ENCODE assay signal across 17 cellular contexts in genomic region chr10:6115411-6115800, GRCh38. TPM values are rescaled to one million over a fixed set of nuclear protein-coding genes. Genes with fewer than 3 reads are reported as not detected.
DNase-seq lines count a peak whose midpoint lies in the region; ATAC-seq, FAIRE-seq and TF ChIP-seq lines count a peak whose summit lies in the region.
"Had no signal": no experiment of that assay in that cellular context is flagged by ENCODE, and none has a peak within 500 bp of the region (broad histone marks: within the 10 kb centered on the region; RNA-seq: fewer than 3 reads in every experiment).

No MANE protein-coding gene starts in this region.

- H3K9me3 ChIP-seq in endothelial cell of umbilical vein (replicated peaks; ENCODE audit: control insufficient read depth, insufficient read depth, low read length) (no peaks in the 10 kb centered on the region), kidney (ENCODE audit: control insufficient read depth in 1 of 2, low read length in 2 of 2) (no peaks in the 10 kb centered on the region)
- H3K9me3 ChIP-seq: BE2C, tibial artery had no signal

- CTCF ChIA-PET in endothelial cell of umbilical vein (lab: Charles Lee), result interaction anchor here (0.7 to 1.3 kb wide), 7 partner anchors 10 to 287 kb away, joined by 3 to 19 read pairs (median 4); partner anchors contain the start of gene PFKFB3

- intact Hi-C loops in endothelial cell of umbilical vein (cut with micrococcal nuclease), result no loop called here
- intact Hi-C loops in kidney (cut with DNase I), result no loop called here

- H3K36me3 ChIP-seq in endothelial cell of umbilical vein (ENCODE audit: control insufficient read depth in 2 of 2, extremely low read depth in 1 of 2, insufficient read depth in 2 of 2, low read length in 2 of 2) (peaks cover 22 to 32% of the 10 kb centered on the region in 2 experiments), rectal smooth muscle tissue (ENCODE audit: control insufficient read depth, insufficient read depth, low read length) (peaks cover 33% of the 10 kb centered on the region), kidney (ENCODE audit: control insufficient read depth in 1 of 2, insufficient read depth in 2 of 2, low read length in 2 of 2) (peaks cover 43 to 49% of the 10 kb centered on the region in 2 donors)

- H4K20me1 ChIP-seq in endothelial cell of umbilical vein (replicated peaks; ENCODE audit: control insufficient read depth, extremely low read depth, insufficient read depth, low read length), result no peaks in the 10 kb centered on the region

- ATAC-seq in HG02970 (IDR thresholded peaks at IDR 0.05; ENCODE audit: low FRiP score, unreplicated experiment), result no peak
- ATAC-seq in HG03469 (IDR thresholded peaks at IDR 0.05; ENCODE audit: unreplicated experiment), result no peak

- H3K4me3 ChIP-seq in endothelial cell of umbilical vein (replicated peaks in 1 of 3; ENCODE audit: insufficient read depth in 1 of 3, low read depth in 1 of 3, low read length in 3 of 3), result no peak overlapping the region
- H3K4me3 ChIP-seq in rectal smooth muscle tissue (ENCODE audit: low read length), result no peak overlapping the region
- H3K4me3 ChIP-seq in kidney (ENCODE audit: low read length in 2 of 2), result no peak overlapping the region
- H3K4me3 ChIP-seq: tibial artery had no signal

- POLR2A ChIA-PET in endothelial cell of umbilical vein (lab: Charles Lee), result interaction anchor here (0.8 to 1.4 kb wide), 2 partner anchors 87 to 286 kb away, joined by 3 read pairs; partner anchors contain the start of gene PFKFB3

- H3K79me2 ChIP-seq in endothelial cell of umbilical vein (ENCODE audit: control insufficient read depth, insufficient read depth, low read length), result peaks cover 10% of the 10 kb centered on the region

- BruUV-seq in endothelial cell of umbilical vein (replicated peaks; lab: Mats Ljungman, UMichigan), result TSS peak; percentile 40

- in situ Hi-C loops in Caki2 (cut with HindIII; ENCODE audit: low pct_unique_long_range_greater_than_20kb, low sequenced_read_pairs), result no loop called here

- no peak for TF ChIP-seq POLR2A in endothelial cell of umbilical vein (IDR thresholded peaks at IDR 0.05; ENCODE audit: low read depth, low read length)

- H2AFZ ChIP-seq in endothelial cell of umbilical vein (ENCODE audit: low read depth, low read length), result no peak overlapping the region

- TF ChIP-seq CTCF in endothelial cell of umbilical vein (IDR thresholded peaks at IDR 0.05; ENCODE audit: extremely low read depth in 1 of 2, insufficient read depth in 1 of 2, low read depth in 1 of 2, low read length in 2 of 2) (no peak), kidney (IDR thresholded peaks at IDR 0.05; ENCODE audit: borderline replicate concordance, extremely low read depth, insufficient read depth) (no peak)

- no peaks in the 10 kb centered on the region for H3K9me1 ChIP-seq in endothelial cell of umbilical vein (replicated peaks; ENCODE audit: control insufficient read depth, extremely low read depth, insufficient read depth, low read length)

- dilution Hi-C loops in endothelial cell of umbilical vein (cut with MboI; ENCODE audit: extremely low pct_ligation_motif_present, low sequenced_read_pairs), result no loop called here

- peak overlapping the region; percentile 22 for H3K4me2 ChIP-seq in endothelial cell of umbilical vein (ENCODE audit: insufficient read depth, low read length)

- H3K9ac ChIP-seq in endothelial cell of umbilical vein (replicated peaks; ENCODE audit: extremely low read depth, insufficient read depth, low read length), result no peak overlapping the region
- no peak overlapping the region for H3K9ac ChIP-seq in rectal smooth muscle tissue (ENCODE audit: low read length)
- no peak overlapping the region for H3K9ac ChIP-seq in kidney (ENCODE audit: low read length in 2 of 2)

- FAIRE-seq in RCC 7860 (lab: Jason Lieb, UNC) (peak; percentile 63), endothelial cell of umbilical vein (lab: Jason Lieb, UNC) (peak; percentile 21), kidney (lab: Jason Lieb, UNC) (no peak)
- FAIRE-seq: colon had no signal

- peak; percentile 33 for DNase-seq in Caki2 (ENCODE audit: low read depth)
- DNase-seq in RCC 7860 (ENCODE audit: low spot score), result peak; percentile 44
- DNase-seq in endothelial cell of umbilical vein (ENCODE audit: low read depth, low spot score), result no peak
- no peak for DNase-seq in NCI-H748 (lab: John Stamatoyannopoulos, UW; ENCODE audit: unreplicated experiment)
- no peak for DNase-seq in kidney
- DNase-seq: activated CD4-positive, alpha-beta T cell treated with anti-CD3 and anti-CD28 coated beads, Interleukin-2, amount 50 U/mL, for 48 hours; BE2C; NCI-H1694; occipital lobe; tibial artery had no signal

- H3K27me3 ChIP-seq in endothelial cell of umbilical vein (ENCODE audit: control insufficient read depth in 2 of 2, insufficient read depth in 2 of 2, low read length in 2 of 2) (no peaks in the 10 kb centered on the region), rectal smooth muscle tissue (ENCODE audit: control insufficient read depth, insufficient read depth, low read length) (no peaks in the 10 kb centered on the region)
- H3K27me3 ChIP-seq: BE2C, tibial artery had no signal

- H3K27ac ChIP-seq in endothelial cell of umbilical vein (ENCODE audit: insufficient read depth, low read depth, low read length), result peak overlapping the region; percentile 74
- H3K27ac ChIP-seq in rectal smooth muscle tissue (ENCODE audit: low read depth, low read length), result peak overlapping the region; percentile 17
- H3K27ac ChIP-seq in kidney (ENCODE audit: low read depth in 2 of 2, low read length in 2 of 2), result no peak overlapping the region

- H3K4me1 ChIP-seq in endothelial cell of umbilical vein (ENCODE audit: control insufficient read depth, extremely low read depth, insufficient read depth, low read length) (peaks cover 13% of the 10 kb centered on the region), rectal smooth muscle tissue (ENCODE audit: control insufficient read depth, insufficient read depth, low read length) (no peaks in the 10 kb centered on the region), kidney (ENCODE audit: control insufficient read depth in 1 of 2, insufficient read depth in 1 of 2, low read depth in 1 of 2, low read length in 2 of 2) (no peaks in the 10 kb centered on the region)
- H3K4me1 ChIP-seq: BE2C had no signal

TF ChIP-seq in endothelial cell of umbilical vein, 7 proteins besides CTCF, POLR2A, EP300 and RAD21:
- TF ChIP-seq JUN (IDR thresholded peaks at IDR 0.05; ENCODE audit: borderline replicate concordance, insufficient read depth, insufficient read length, low read depth) (no peak), POLR2AphosphoS5 (IDR thresholded peaks at IDR 0.05; ENCODE audit: insufficient read depth, low read depth, low read length) (no peak), GATA2 (IDR thresholded peaks at IDR 0.05; ENCODE audit: insufficient read depth, insufficient read length, low read depth, low read length) (no peak), EZH2 (IDR thresholded peaks at IDR 0.05; ENCODE audit: borderline replicate concordance, low read depth, low read length, severe bottlenecking) (no peak), MAX (IDR thresholded peaks at IDR 0.05; ENCODE audit: insufficient read depth, insufficient read length) (no peak), FOS (IDR thresholded peaks at IDR 0.05; ENCODE audit: borderline replicate concordance, insufficient read depth, low read length) (no peak), MYC (IDR thresholded peaks at IDR 0.05; ENCODE audit: low read depth, low read length) (no peak)

RNA-seq across cellular contexts. Expression of gene RBM17, which starts 26.6 kb away (rescaled TPM):
- 17.9 and 21.9 TPM in 2 replicates for total RNA-seq in Caki2 (2014; rRNA removed; shearing (Covaris generic); ENCODE audit: low replicate concordance)
- total RNA-seq in endothelial cell of umbilical vein (148 TPM in 2 replicates), kidney (91.9 TPM)
- polyA plus RNA-seq in endothelial cell of umbilical vein (15.5 and 23.1 TPM in 2 replicates), kidney (ENCODE audit: insufficient read depth, low read depth, low replicate concordance) (46.4 TPM)
- polyA plus RNA-seq in endothelial cell of umbilical vein (2011; cell fraction: cytosol; rRNA removed), result 34.7 and 34.9 TPM in 2 replicates
- 158 and 189 TPM in 2 replicates for polyA plus RNA-seq in endothelial cell of umbilical vein (2011; cell fraction: nucleus; rRNA removed)
- 108 and 132 TPM in 2 replicates for polyA plus RNA-seq in endothelial cell of umbilical vein (2012)
- 31.4 and 34.9 TPM in 2 replicates for polyA minus RNA-seq in endothelial cell of umbilical vein
- 12.5 TPM for polyA minus RNA-seq in endothelial cell of umbilical vein (2011; cell fraction: cytosol; rRNA and poly(A)+ RNA removed)
- 47.2 and 63.4 TPM in 2 replicates for polyA minus RNA-seq in endothelial cell of umbilical vein (2011; cell fraction: nucleus; rRNA and poly(A)+ RNA removed)

RNA-seq across cellular contexts. Expression of gene IL2RA, which starts 53.2 kb away (rescaled TPM):
- not detected in 2 replicates for total RNA-seq in Caki2 (2014; rRNA removed; shearing (Covaris generic); ENCODE audit: low replicate concordance)
- total RNA-seq in endothelial cell of umbilical vein, result not detected in 2 replicates
- not detected in 2 replicates for polyA plus RNA-seq in endothelial cell of umbilical vein
- not detected in 2 replicates for polyA plus RNA-seq in endothelial cell of umbilical vein (2011; cell fraction: cytosol; rRNA removed)
- not detected in 2 replicates for polyA plus RNA-seq in endothelial cell of umbilical vein (2011; cell fraction: nucleus; rRNA removed)
- not detected in 2 replicates for polyA plus RNA-seq in endothelial cell of umbilical vein (2012)
- not detected in 2 replicates for polyA minus RNA-seq in endothelial cell of umbilical vein
- polyA minus RNA-seq in endothelial cell of umbilical vein (2011; cell fraction: cytosol; rRNA and poly(A)+ RNA removed), result not detected
- not detected in 2 replicates for polyA minus RNA-seq in endothelial cell of umbilical vein (2011; cell fraction: nucleus; rRNA and poly(A)+ RNA removed)
- total RNA-seq in kidney, result 11.9 TPM
- polyA plus RNA-seq in kidney (ENCODE audit: insufficient read depth, low read depth, low replicate concordance), result 0.54 TPM
- total RNA-seq: M059J, NCI-H460, occipital lobe, SK-MEL-5 had no signal

Comparison
In these comparisons a context has a peak if more than half of its experiments do, and no peak if none do; other contexts are left out.
1. DNase-seq: peak in Caki2 (single experiment) and RCC 7860 (single experiment); none in endothelial cell of umbilical vein (single experiment), NCI-H748 (single experiment) and kidney (single experiment).
2. H3K27ac ChIP-seq: peak in endothelial cell of umbilical vein (single experiment) and rectal smooth muscle tissue (single experiment); none in kidney (0 of 2).
3. RNA of gene IL2RA, which starts 53.2 kb away (total RNA-seq): 11.9 TPM in kidney (single experiment); not detected in Caki2 and not detected in endothelial cell of umbilical vein; every median in the first group is over 10 times any median in the second.